Comparison of ENCODE assay signal across 17 cellular contexts in the genomic region with DNA sequence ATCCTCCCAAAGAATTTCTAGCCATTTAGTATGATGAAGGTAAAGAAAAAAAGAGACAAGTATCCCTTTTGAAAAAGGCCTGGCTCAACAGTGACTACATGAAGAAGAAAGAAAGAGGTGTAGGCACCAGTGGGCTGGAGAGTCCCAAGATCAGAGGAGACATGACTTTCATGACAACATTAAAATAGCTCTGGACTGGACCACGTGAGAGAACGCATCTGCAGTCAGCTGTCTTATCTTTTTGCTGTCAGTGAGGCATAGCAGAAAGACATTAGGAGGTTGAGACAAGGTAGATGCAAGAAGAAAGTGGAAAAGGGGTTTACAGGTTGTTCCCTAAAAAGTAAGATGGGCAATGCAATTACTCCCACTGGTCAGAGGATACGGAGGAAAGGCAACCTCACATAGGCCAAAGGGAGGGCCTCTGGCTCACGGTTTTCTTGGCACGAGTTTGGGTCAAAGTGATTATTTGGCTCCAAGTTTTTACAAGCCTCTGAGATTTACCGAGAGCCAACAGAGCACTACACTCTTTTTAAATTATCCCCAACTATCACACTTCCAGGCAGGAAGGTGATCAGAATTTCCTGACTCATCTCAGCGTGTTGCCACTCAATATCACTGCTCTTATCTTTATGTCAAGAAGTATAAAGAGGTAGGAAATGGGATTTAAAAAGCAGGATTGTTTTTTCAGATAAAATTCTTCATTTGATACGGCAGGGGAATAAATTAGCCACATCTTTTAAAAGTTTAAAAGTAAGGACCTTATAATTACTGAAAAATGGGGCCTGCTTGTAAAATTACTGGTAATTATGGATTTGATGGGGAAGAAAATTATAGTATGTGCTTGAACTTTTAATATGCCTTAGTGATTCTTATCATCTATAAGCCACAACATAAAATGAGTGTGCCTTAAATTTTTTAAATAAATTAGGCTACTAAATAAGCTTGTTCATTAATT. TPM values are rescaled to one million over a fixed set of nuclear protein-coding genes. Genes with fewer than 3 reads are reported as not detected.
DNase-seq lines count a peak whose midpoint lies in the region; ATAC-seq and TF ChIP-seq lines count a peak whose summit lies in the region.
"Had no signal": no experiment of that assay in that cellular context is flagged by ENCODE, and none has a peak within 500 bp of the region (broad histone marks: within the 10 kb centered on the region; RNA-seq: fewer than 3 reads in every experiment).

No MANE protein-coding gene starts in this region.

- H2BK5ac ChIP-seq in mesendoderm (ENCODE audit: low read length), result peak overlapping the region; percentile 47

- no peak overlapping the region for H3K4me2 ChIP-seq in mesendoderm (ENCODE audit: low read length)

- DNase-seq in GM12865 (ENCODE audit: low read depth) (peak; percentile 11), LNCaP clone FGC (ENCODE audit: low read depth) (peak; percentile 58), Right ventricle myocardium superior (no peak), mesendoderm (peak; percentile 76), RPMI8226 (no peak), upper lobe of right lung (no peak)
- DNase-seq in stimulated activated naive CD4-positive, alpha-beta T cell treated with Interleukin-2 at 50 U/mL for 16 hours (lab: John Stamatoyannopoulos, UW), result no peak
- DNase-seq: BE2C; CD4-positive, alpha-beta memory T cell; DMS79; H7; NCI-H1092; NCI-H1694 treated with DMSO at 0.1 percent for 48 hours; NCI-H2171; SIG-M5 had no signal

- H3K79me2 ChIP-seq in mesendoderm (ENCODE audit: control insufficient read depth, insufficient read depth, low read length), result no peaks in the 10 kb centered on the region

- H3K27ac ChIP-seq in mesendoderm (ENCODE audit: low read depth, low read length) (peak overlapping the region; percentile 52), upper lobe of right lung (no peak overlapping the region)

- peak overlapping the region; percentile 54 for H3K56ac ChIP-seq in mesendoderm (ENCODE audit: low read length)

- H3K9me3 ChIP-seq in upper lobe of right lung, result no peaks in the 10 kb centered on the region
- H3K9me3 ChIP-seq: BE2C had no signal

- peak overlapping the region; percentile 6 for H3K18ac ChIP-seq in mesendoderm (ENCODE audit: low read length)

- H2AK5ac ChIP-seq in mesendoderm (ENCODE audit: low read length), result peak overlapping the region; percentile 4

- no CpG with 5 or more reads among the region's 8 CpGs for WGBS in mesendoderm (ENCODE audit: extremely low coverage, insufficient coverage, low lambda C conversion rate)

- H4K5ac ChIP-seq in mesendoderm (ENCODE audit: low read length), result peak overlapping the region; percentile 17

- H2BK120ac ChIP-seq in mesendoderm (ENCODE audit: low read depth, low read length), result no peak overlapping the region

- H3K79me1 ChIP-seq in mesendoderm (ENCODE audit: low read length), result no peaks in the 10 kb centered on the region

- no peak overlapping the region for H3K9ac ChIP-seq in mesendoderm (ENCODE audit: low read length)

- no peak overlapping the region for H3K4me3 ChIP-seq in GM12865 (ENCODE audit: low read depth, low read length)
- H3K4me3 ChIP-seq in LNCaP clone FGC (ENCODE audit: low read depth, low read length), result no peak overlapping the region
- H3K4me3 ChIP-seq in mesendoderm (ENCODE audit: low read length), result no peak overlapping the region
- H3K4me3 ChIP-seq in upper lobe of right lung, result no peak overlapping the region

- H4K8ac ChIP-seq in mesendoderm (ENCODE audit: low read depth, low read length), result no peak overlapping the region

- intact Hi-C loops in Right ventricle myocardium superior (cut with DNase I) (no loop called here), upper lobe of right lung (cut with DNase I) (no loop called here)

- no peak overlapping the region for H3K4ac ChIP-seq in mesendoderm (ENCODE audit: low read depth, low read length)

- H3K36me3 ChIP-seq in mesendoderm (ENCODE audit: control insufficient read depth, insufficient read depth, low read length), result peaks cover 2% of the 10 kb centered on the region
- no peaks in the 10 kb centered on the region for H3K36me3 ChIP-seq in upper lobe of right lung
- H3K36me3 ChIP-seq: BE2C had no signal

- ATAC-seq in Right ventricle myocardium superior (ENCODE audit: poor library complexity), result peak; percentile 81
- ATAC-seq in upper lobe of right lung, result no peak
- ATAC-seq: Panc1 had no signal

- no peak overlapping the region for H2BK15ac ChIP-seq in mesendoderm (replicated peaks; ENCODE audit: low read depth)

- TF ChIP-seq CTCF in GM12865 (IDR thresholded peaks at IDR 0.05; ENCODE audit: insufficient read depth, low read depth, low read length, missing control alignments), result no peak
- TF ChIP-seq CTCF in LNCaP clone FGC (IDR thresholded peaks at IDR 0.05; ENCODE audit: control insufficient read depth, extremely low read depth, insufficient read depth), result no peak
- no peak for TF ChIP-seq CTCF in upper lobe of right lung (IDR thresholded peaks at IDR 0.05)

- H3K4me1 ChIP-seq in mesendoderm (ENCODE audit: control insufficient read depth, low read depth, low read length), result peaks cover 19% of the 10 kb centered on the region
- H3K4me1 ChIP-seq in upper lobe of right lung, result no peaks in the 10 kb centered on the region

- H3K27me3 ChIP-seq in mesendoderm (ENCODE audit: insufficient read depth, low read length, poor library complexity) (no peaks in the 10 kb centered on the region), upper lobe of right lung (no peaks in the 10 kb centered on the region)
- H3K27me3 ChIP-seq: BE2C had no signal

- H3K23ac ChIP-seq in mesendoderm (ENCODE audit: low read length), result no peak overlapping the region

RNA-seq across cellular contexts. Expression of a gene that starts 29.2 kb away (rescaled TPM):
- total RNA-seq in Right ventricle myocardium superior (29.1 TPM), upper lobe of right lung (37.4 TPM)
- polyA plus RNA-seq in mesendoderm (2013, experiment 1 of 2), result 10.2 TPM
- 10.7 TPM for polyA plus RNA-seq in mesendoderm (2013, experiment 2 of 2)
- total RNA-seq: CD4-positive, alpha-beta memory T cell; G401 had no signal
- polyA plus RNA-seq: CD4-positive, alpha-beta memory T cell had no signal

Comparison
In these comparisons a context has a peak if more than half of its experiments do, and no peak if none do; other contexts are left out.
1. DNase-seq: peak in GM12865 (single experiment), LNCaP clone FGC (single experiment) and mesendoderm (single experiment); none in Right ventricle myocardium superior (single experiment), RPMI8226 (single experiment), upper lobe of right lung (single experiment) and stimulated activated naive CD4-positive, alpha-beta T cell treated with Interleukin-2 at 50 U/mL for 16 hours (single experiment).